In genomic region chr1:24414884-24415333, GRCh38 we compare ENCODE assay signal across 8 cellular contexts. TPM values are rescaled to one million over a fixed set of nuclear protein-coding genes. Genes with fewer than 3 reads are reported as not detected.
DNase-seq lines count a peak whose midpoint lies in the region; ATAC-seq, FAIRE-seq and TF ChIP-seq lines count a peak whose summit lies in the region.

No MANE protein-coding gene starts in this region.

- no peak overlapping the region for H3K4me3 ChIP-seq in Caco-2 (ENCODE audit: low read depth, low read length)
- H3K4me3 ChIP-seq in OCI-LY3 (ENCODE audit: low read length), result peak overlapping the region; percentile 100
- no peak overlapping the region for H3K4me3 ChIP-seq in endodermal cell (ENCODE audit: low read length)
- H3K4me3 ChIP-seq in pancreas, result peak overlapping the region in 3 of 4 donors; percentile 44 to 77 (median 47)

- BruUV-seq in Caco-2 (replicated peaks; lab: Mats Ljungman, UMichigan), result no TSS peak

- POLR2A ChIA-PET in Caco-2 (lab: Charles Lee), result interaction anchor here (0.7 to 1.3 kb wide), 4 partner anchors 87 to 264 kb away, joined by 3 to 9 read pairs (median 6); partner anchors contain the start of gene RCAN3

- CTCF ChIA-PET in Caco-2 (lab: Charles Lee), result interaction anchor here (0.6 to 2.6 kb wide), 22 partner anchors 10 to 420 kb away, joined by 3 to 29 read pairs (median 4); partner anchors contain the start of genes CLIC4, IFNLR1 and RCAN3

- peak overlapping the region; percentile 81 for H2AFZ ChIP-seq in OCI-LY3 (ENCODE audit: low read depth, low read length)

- no peaks in the 10 kb centered on the region for H3K36me3 ChIP-seq in Caco-2 (ENCODE audit: control insufficient read depth, insufficient read depth, low read length)
- H3K36me3 ChIP-seq in OCI-LY3 (replicated peaks; ENCODE audit: low read depth, low read length), result peaks cover 4% of the 10 kb centered on the region
- no peaks in the 10 kb centered on the region for H3K36me3 ChIP-seq in endodermal cell (ENCODE audit: control insufficient read depth, insufficient read depth, low read length)
- peaks cover 0 to 6% (median 0%) of the 10 kb centered on the region in 3 donors for H3K36me3 ChIP-seq in pancreas

- H3K27ac Mint-ChIP-seq in Caco-2 (ENCODE audit: unreplicated experiment), result peak overlapping the region; percentile 94
- peak overlapping the region; percentile 89 for H3K27ac Mint-ChIP-seq in endodermal cell

- peaks cover 16% of the 10 kb centered on the region for H3K36me3 Mint-ChIP-seq in Caco-2 (ENCODE audit: insufficient read depth, unreplicated experiment)
- H3K36me3 Mint-ChIP-seq in endodermal cell (ENCODE audit: low read depth), result no peaks in the 10 kb centered on the region

- H3K27me3 Mint-ChIP-seq in Caco-2 (ENCODE audit: insufficient read depth, unreplicated experiment) (no peaks in the 10 kb centered on the region), endodermal cell (ENCODE audit: insufficient read depth) (peaks cover 3% of the 10 kb centered on the region)

- ATAC-seq in pancreas, result peak in 2 of 4 donors; percentile 1 to 46
- ATAC-seq in GM21447 (IDR thresholded peaks at IDR 0.05; ENCODE audit: unreplicated experiment), result no peak
- ATAC-seq in GM21526 (IDR thresholded peaks at IDR 0.05; ENCODE audit: low FRiP score, unreplicated experiment), result no peak

- intact Hi-C loops in Caco-2 (cut with micrococcal nuclease; ENCODE audit: unreplicated experiment) (loop anchor here (1.0 to 2.0 kb wide), 3 partner anchors 88 to 220 kb away; partner anchors contain the start of gene RCAN3), pancreas (cut with DNase I) (loop anchor here in 1 of 3 donors (10.0 kb wide), 1 partner anchor 220 kb away; no protein-coding TSS in a partner anchor)

- H3K9me3 ChIP-seq in Caco-2 (no peaks in the 10 kb centered on the region), OCI-LY3 (ENCODE audit: insufficient read depth, low read length) (no peaks in the 10 kb centered on the region), endodermal cell (ENCODE audit: control insufficient read depth, low read length) (no peaks in the 10 kb centered on the region), pancreas (no peaks in the 10 kb centered on the region)

- H3K4me3 Mint-ChIP-seq in Caco-2 (ENCODE audit: unreplicated experiment) (peak overlapping the region; percentile 96), endodermal cell (peak overlapping the region; percentile 76)

- H3K27ac ChIP-seq in OCI-LY3 (ENCODE audit: low read length), result peak overlapping the region; percentile 52
- H3K27ac ChIP-seq in endodermal cell (ENCODE audit: low read depth, low read length), result no peak overlapping the region
- peak overlapping the region; percentile 64 to 84 (median 74) for H3K27ac ChIP-seq in pancreas

- H4K20me1 ChIP-seq in OCI-LY3 (ENCODE audit: insufficient read depth, low read length), result no peaks in the 10 kb centered on the region

- FAIRE-seq in pancreas (lab: Jason Lieb, UNC), result no peak

- no peaks in the 10 kb centered on the region for H3K27me3 ChIP-seq in Caco-2 (replicated peaks; ENCODE audit: control insufficient read depth, insufficient read depth, low read length)
- H3K27me3 ChIP-seq in OCI-LY3 (ENCODE audit: low read depth, low read length), result no peaks in the 10 kb centered on the region
- no peaks in the 10 kb centered on the region for H3K27me3 ChIP-seq in endodermal cell (ENCODE audit: control insufficient read depth, insufficient read depth, low read length, poor library complexity, severe bottlenecking)
- H3K27me3 ChIP-seq in pancreas, result no peaks in the 10 kb centered on the region

- no peaks in the 10 kb centered on the region for H3K9me3 Mint-ChIP-seq in Caco-2 (ENCODE audit: unreplicated experiment)
- no peaks in the 10 kb centered on the region for H3K9me3 Mint-ChIP-seq in endodermal cell

- 76 to 88% methylated on average over 11 to 17 of the region's 17 CpGs for WGBS in endodermal cell (ENCODE audit: insufficient coverage in 1 of 2, insufficient read length in 1 of 2), 2 experiments
- 24 to 25% methylated on average over 17 of the region's 17 CpGs for whole genome bisulfite sequencing in pancreas, 2 donors

- peak overlapping the region; percentile 87 for H3K4me2 ChIP-seq in OCI-LY3 (ENCODE audit: low read length)

- H3K9ac ChIP-seq in OCI-LY3 (ENCODE audit: low read length) (peak overlapping the region; percentile 49), endodermal cell (ENCODE audit: extremely low read depth, low read length, poor library complexity, severe bottlenecking) (no peak overlapping the region)

- TF ChIP-seq CTCF in Caco-2 (IDR thresholded peaks at IDR 0.05; ENCODE audit: insufficient read depth in 1 of 2, low read depth in 1 of 2, low read length in 1 of 2, severe bottlenecking in 1 of 2, unreplicated experiment in 1 of 2) (no peak), OCI-LY3 (IDR thresholded peaks at IDR 0.05; ENCODE audit: low read depth, low read length) (no peak), endodermal cell (conservative IDR thresholded peaks at IDR 0.05) (no peak), pancreas (IDR thresholded peaks at IDR 0.05) (no peak)

- H3K4me1 ChIP-seq in Caco-2, result peaks cover 15% of the 10 kb centered on the region
- H3K4me1 ChIP-seq in OCI-LY3 (ENCODE audit: low read length), result peaks cover 23% of the 10 kb centered on the region
- no peaks in the 10 kb centered on the region for H3K4me1 ChIP-seq in endodermal cell (ENCODE audit: control insufficient read depth, insufficient read depth, low read length)
- peaks cover 18 to 41% (median 36%) of the 10 kb centered on the region in 3 donors for H3K4me1 ChIP-seq in pancreas

- no peak for DNase-seq in Caco-2
- DNase-seq in endodermal cell, result no peak
- peak in 2 of 6 donors; percentile 29 to 36 for DNase-seq in pancreas
- DNase-seq in central memory CD4-positive, alpha-beta T cell, result no peak
- no peak for DNase-seq in GM03348 (ENCODE audit: low spot score)

- H3K4me1 Mint-ChIP-seq in Caco-2 (ENCODE audit: low read depth, unreplicated experiment) (peaks cover 24% of the 10 kb centered on the region), endodermal cell (peaks cover 15% of the 10 kb centered on the region)

- peaks cover 12% of the 10 kb centered on the region; the same call in 1 of the 2 replicates for H3K79me2 ChIP-seq in OCI-LY3 (ENCODE audit: low read length)

RNA-seq across cellular contexts. Expression of gene NIPAL3, which starts 0.7 kb away (rescaled TPM):
- 9.2 and 9.7 TPM in 2 replicates for total RNA-seq in Caco-2 (2022)
- 1 to 10 TPM; 4.7 to 5.5 TPM for total RNA-seq in endodermal cell
- polyA plus RNA-seq in endodermal cell (2013, experiment 1 of 2), result 7.9 TPM
- 7.4 TPM for polyA plus RNA-seq in endodermal cell (2013, experiment 2 of 2)
- 10 to 100 TPM; 16.1 to 25.4 (median 19.3) TPM for total RNA-seq in pancreas
- polyA plus RNA-seq in pancreas, result 1 to 10 TPM; 7.2 to 8.5 TPM

RNA-seq across cellular contexts. Expression of gene STPG1, which starts 1.3 kb away (rescaled TPM):
- 6.2 and 8.6 TPM in 2 replicates for total RNA-seq in Caco-2 (2022)
- total RNA-seq in endodermal cell, result 10 to 100 TPM; 16.6 to 16.9 TPM
- 8.8 TPM for polyA plus RNA-seq in endodermal cell (2013, experiment 1 of 2)
- polyA plus RNA-seq in endodermal cell (2013, experiment 2 of 2), result 9.5 TPM
- total RNA-seq in pancreas, result 1 to 10 TPM; 2.7 to 6.3 (median 3.3) TPM
- polyA plus RNA-seq in pancreas, result 1 to 10 TPM; 3.6 to 4.5 TPM

Comparison
In these comparisons a context has a peak if more than half of its experiments do, and no peak if none do; other contexts are left out.
1. H3K4me3 ChIP-seq: peak in OCI-LY3 (single experiment) and pancreas (3 of 4); none in Caco-2 (single experiment) and endodermal cell (single experiment).